Comparison of ENCODE assay signal across 8 cellular contexts in the genomic region with DNA sequence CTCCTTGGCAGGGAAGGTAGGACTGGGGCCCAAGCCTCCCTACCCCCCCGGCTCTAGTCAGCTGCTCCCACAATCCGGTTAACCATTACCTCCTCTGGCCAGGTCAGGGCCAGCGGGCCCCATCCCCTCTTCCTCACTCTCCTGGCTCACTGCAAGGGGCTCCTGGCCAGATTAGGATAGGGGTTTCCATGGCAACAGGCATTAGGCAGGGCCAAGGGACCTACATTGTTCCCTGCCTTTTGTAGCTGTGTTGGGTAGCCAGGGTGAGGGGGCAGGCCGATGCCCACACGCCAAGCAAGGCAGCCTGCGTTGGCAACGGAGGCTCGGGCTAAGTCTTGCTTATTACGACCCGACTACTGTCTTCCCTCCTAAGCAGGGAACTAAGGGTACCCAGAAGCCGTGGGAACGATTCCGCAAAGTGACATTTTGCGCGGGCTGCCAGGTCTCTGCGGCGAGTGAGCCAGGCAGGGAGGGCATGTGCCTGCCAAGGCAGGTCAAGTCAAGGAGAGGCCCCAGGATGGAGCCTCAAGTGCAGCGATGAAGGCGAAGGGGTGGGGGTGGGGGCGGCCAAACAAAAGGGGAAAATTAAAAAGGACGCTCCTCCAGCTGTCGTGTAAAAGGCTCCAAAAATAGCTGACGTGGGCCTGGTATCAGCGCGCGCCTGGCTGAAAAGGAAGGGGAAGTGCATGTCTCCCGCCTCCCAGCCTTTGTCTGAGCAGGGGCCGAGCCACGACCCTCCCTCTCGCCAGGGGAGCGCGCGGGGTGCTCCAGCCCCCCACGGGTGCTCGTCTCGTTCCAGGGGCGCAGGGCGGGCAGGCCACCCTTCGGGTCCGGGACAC. TPM values are rescaled to one million over a fixed set of nuclear protein-coding genes. Genes with fewer than 3 reads are reported as not detected.
A peak's percentile ranks its signal among the peaks of the same experiment; 100 is the strongest.
DNase-seq lines count a peak whose midpoint lies in the region; ATAC-seq lines count a peak whose summit lies in the region.

No MANE protein-coding gene starts in this region.

- no peaks in the 10 kb centered on the region for H3K27me3 Mint-ChIP-seq in T-helper 17 cell

- H3K27ac ChIP-seq in HUES64 (ENCODE audit: low read depth, low read length) = no peak overlapping the region
- peak overlapping the region; percentile 92 for H3K27ac ChIP-seq in effector memory CD4-positive, alpha-beta T cell (ENCODE audit: insufficient read depth, low read length, poor library complexity, severe bottlenecking)
- peak overlapping the region; percentile 82 for H3K27ac ChIP-seq in subcutaneous abdominal adipose tissue (ENCODE audit: low read depth, low read length)

- peak overlapping the region; percentile 98 for H3K27ac Mint-ChIP-seq in T-helper 17 cell

- no peak for ATAC-seq in T-helper 17 cell

- peaks cover 24% of the 10 kb centered on the region for H3K27me3 ChIP-seq in HUES64 (ENCODE audit: insufficient read depth, low read length)
- no peaks in the 10 kb centered on the region for H3K27me3 ChIP-seq in effector memory CD4-positive, alpha-beta T cell (replicated peaks; ENCODE audit: control insufficient read depth, insufficient read depth, low read length, poor library complexity, severe bottlenecking)
- no peaks in the 10 kb centered on the region for H3K27me3 ChIP-seq in subcutaneous abdominal adipose tissue (ENCODE audit: control insufficient read depth in 5 of 5, insufficient read depth in 4 of 5, low read length in 5 of 5)

- 9% methylated on average over 40 of the region's 40 CpGs for WGBS in HUES64

- peak overlapping the region; percentile 91 for H3K4me3 ChIP-seq in HUES64 (ENCODE audit: low read length)
- peak overlapping the region; percentile 72 for H3K4me3 ChIP-seq in effector memory CD4-positive, alpha-beta T cell (ENCODE audit: insufficient read depth, low read depth, low read length, poor library complexity, severe bottlenecking)
- peak overlapping the region; percentile 51 to 82 (median 78) for H3K4me3 ChIP-seq in subcutaneous abdominal adipose tissue (ENCODE audit: low read depth in 1 of 5, low read length in 5 of 5)

- peaks cover 51% of the 10 kb centered on the region for H3K4me1 Mint-ChIP-seq in T-helper 17 cell

- peaks cover 8% of the 10 kb centered on the region for H3K4me1 ChIP-seq in HUES64 (ENCODE audit: insufficient read depth, low read length)
- H3K4me1 ChIP-seq in effector memory CD4-positive, alpha-beta T cell (ENCODE audit: control insufficient read depth, insufficient read depth, low read length, poor library complexity, severe bottlenecking) = peaks cover 41% of the 10 kb centered on the region
- H3K4me1 ChIP-seq in subcutaneous abdominal adipose tissue (ENCODE audit: control insufficient read depth in 5 of 5, insufficient read depth in 5 of 5, low read length in 5 of 5) = peaks cover 11 to 65% (median 52%) of the 10 kb centered on the region in 5 donors

- peak overlapping the region; percentile 88 for H3K4me3 Mint-ChIP-seq in T-helper 17 cell

- DNase-seq in DMS 273 (lab: John Stamatoyannopoulos, UW; ENCODE audit: unreplicated experiment) = peak; percentile 48
- DNase-seq in DMS 273 treated with DMSO at 0.1 percent for 48 hours (lab: John Stamatoyannopoulos, UW) = no peak
- DNase-seq in T-helper 17 cell = peak in 2 of 3 donors; percentile 23 to 26
- DNase-seq in effector memory CD4-positive, alpha-beta T cell = no peak
- DNase-seq in medulla oblongata (ENCODE audit: extremely low spot score) = peak; percentile 74
- DNase-seq in 8988T = no peak

- H3K36me3 Mint-ChIP-seq in T-helper 17 cell (ENCODE audit: low read depth) = no peaks in the 10 kb centered on the region

- H3K36me3 ChIP-seq in HUES64 (ENCODE audit: insufficient read depth, low read length) = no peaks in the 10 kb centered on the region
- no peaks in the 10 kb centered on the region for H3K36me3 ChIP-seq in effector memory CD4-positive, alpha-beta T cell (ENCODE audit: control insufficient read depth, insufficient read depth, low read length)
- H3K36me3 ChIP-seq in subcutaneous abdominal adipose tissue (ENCODE audit: control insufficient read depth in 5 of 5, insufficient read depth in 5 of 5, low read length in 5 of 5) = no peaks in the 10 kb centered on the region

- H3K9ac ChIP-seq in HUES64 (ENCODE audit: low read depth, low read length) (peak overlapping the region; percentile 90), subcutaneous abdominal adipose tissue (ENCODE audit: low read length in 5 of 5) (peak overlapping the region in 4 of 5 donors; percentile 75 to 78 (median 76))

- H3K9me3 ChIP-seq in HUES64 (ENCODE audit: insufficient read depth, low read depth, low read length) (no peaks in the 10 kb centered on the region), T-helper 17 cell (ENCODE audit: control insufficient read depth, low read length, poor library complexity, severe bottlenecking) (no peaks in the 10 kb centered on the region), subcutaneous abdominal adipose tissue (ENCODE audit: control insufficient read depth in 5 of 5, low read length in 5 of 5) (no peaks in the 10 kb centered on the region)
- H3K9me3 ChIP-seq in effector memory CD4-positive, alpha-beta T cell (ENCODE audit: control insufficient read depth, low read length) = no peaks in the 10 kb centered on the region

RNA-seq across cellular contexts. Expression of gene IDH2, which starts 0.9 kb away (rescaled TPM):
- polyA plus RNA-seq in HUES64 (2013, experiment 1 of 2) = 57.4 TPM
- polyA plus RNA-seq in HUES64 (2013, experiment 2 of 2) = 71.4 TPM
- total RNA-seq in T-helper 17 cell = 10 to 100 TPM; 45.0 to 48.8 TPM

Comparison
In these comparisons a context has a peak if more than half of its experiments do, and no peak if none do; other contexts are left out.
1. DNase-seq: peak in DMS 273 (single experiment), T-helper 17 cell (2 of 3) and medulla oblongata (single experiment); none in DMS 273 treated with DMSO at 0.1 percent for 48 hours (single experiment), effector memory CD4-positive, alpha-beta T cell (0 of 3) and 8988T (single experiment).
2. Peak in every context shown above with its lines, with median percentiles within 50 percentile points of each other: H3K4me3 ChIP-seq.